ENCODE assay signal across 28 cellular contexts in the genomic region with DNA sequence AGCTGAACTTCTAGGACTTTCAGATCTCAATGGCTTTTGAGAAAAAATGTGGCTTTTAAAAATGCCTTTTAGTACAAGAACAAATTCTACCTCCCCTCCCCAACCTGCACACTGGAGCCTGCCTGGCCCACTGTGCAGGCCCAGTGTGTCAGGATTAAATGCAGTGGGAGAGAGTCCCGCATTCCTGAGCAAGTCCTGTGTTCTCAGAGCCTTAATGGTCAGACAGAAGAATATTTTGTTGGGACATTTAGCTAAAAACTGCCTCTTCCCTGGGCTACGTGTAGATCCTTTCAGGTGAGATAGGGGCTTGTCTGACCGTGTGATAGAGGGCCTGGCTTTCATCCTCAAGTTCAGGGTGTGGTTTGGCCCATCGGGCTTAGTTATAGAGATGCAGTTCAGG.
"Had no signal": no experiment of that assay in that cellular context is flagged by ENCODE, and none has a peak within 500 bp of the region (broad histone marks: within the 10 kb centered on the region; RNA-seq: fewer than 3 reads in every experiment).

No MANE protein-coding gene starts in this region.

- H3K27ac ChIP-seq: SJCRH30 had no signal

- DNase-seq: activated B cell treated with CpG ODN at 0.5 μM for 24 hours; activated CD4-positive, alpha-beta T cell treated with anti-CD3 and anti-CD28 coated beads for 1 hour; activated CD4-positive, alpha-beta T cell treated with anti-CD3 and anti-CD28 coated beads, Interleukin-2, amount 10 ng/mL, durations not matched to agents 24 days and 14 days; activated CD4-positive, alpha-beta T cell treated with anti-CD3 and anti-CD28 coated beads, Interleukin-2, amount 50 U/mL, for 48 hours; activated CD8-positive, alpha-beta memory T cell treated with anti-CD3 and anti-CD28 coated beads for 24 hours; activated effector memory CD4-positive, alpha-beta T cell treated with anti-CD3 and anti-CD28 coated beads, Interleukin-2, amount 50 U/mL, for 16 hours; activated naive CD4-positive, alpha-beta T cell treated with Interleukin-2 at 50 U/mL for 16 hours; activated naive CD8-positive, alpha-beta T cell treated with anti-CD3 and anti-CD28 coated beads, Interleukin-2, amount 50 U/mL, for 24 hours; activated T-cell treated with anti-CD3 and anti-CD28 coated beads, Interleukin-2, amount 50 U/mL, for 4 hours; amniotic stem cell; MG63; MV-4-11; NCI-H1092 treated with DMSO at 0.1 percent for 48 hours; NCI-H1417 treated with DMSO at 0.1 percent for 48 hours; NCI-H1694; NCI-H2029; NCI-H2107; NCI-H345; NCI-H510A; NCI-H69; NK-92 treated with Interleukin-12 subunit alpha and Interleukin-12 subunit beta, amount 100 ng/mL, for 24 hours; OCI-M1; Right ventricle myocardium superior; RPMI8226; SJCRH30 had no signal

- H3K27me3 ChIP-seq: MG63, SJCRH30 had no signal

- FAIRE-seq: astrocyte had no signal

- ATAC-seq: activated naive CD4-positive, alpha-beta T cell treated with anti-CD3 and anti-CD28 coated beads, Interleukin-2, amount 50 U/mL, for 72 hours; activated naive CD8-positive, alpha-beta T cell treated with anti-CD3 and anti-CD28 coated beads, Interleukin-2, amount 50 U/mL, for 24 hours; activated T-cell treated with anti-CD3 and anti-CD28 coated beads, Interleukin-2, amount 50 U/mL, for 4 hours; Panc1 had no signal

- H3K36me3 ChIP-seq: MG63, SJCRH30 had no signal

- H3K4me3 ChIP-seq: MG63, SJCRH30 had no signal

- H3K9me3 ChIP-seq: MG63, SJCRH30 had no signal

- H3K4me1 ChIP-seq: SJCRH30 had no signal
